16 cellular contexts compared by ENCODE assay signal in genomic region chr1:40984531-40984930, GRCh38. TPM values are rescaled to one million over a fixed set of nuclear protein-coding genes. Genes with fewer than 3 reads are reported as not detected.
DNase-seq lines count a peak whose midpoint lies in the region; ATAC-seq and TF ChIP-seq lines count a peak whose summit lies in the region.
"Had no signal": no experiment of that assay in that cellular context is flagged by ENCODE, and none has a peak within 500 bp of the region (broad histone marks: within the 10 kb centered on the region; RNA-seq: fewer than 3 reads in every experiment).

No MANE protein-coding gene starts in this region.

- TF ChIP-seq CTCF in Panc1 (IDR thresholded peaks at IDR 0.05) (no peak), epithelial cell of esophagus (IDR thresholded peaks at IDR 0.05; ENCODE audit: insufficient read depth, low read depth, low read length, missing control alignments) (no peak), thyroid gland (IDR thresholded peaks at IDR 0.05) (no peak)

- intact Hi-C loops in Panc1 (cut with micrococcal nuclease; ENCODE audit: unreplicated experiment) (no loop called here), thyroid gland (cut with DNase I) (no loop called here)

- H3K36me3 ChIP-seq in Panc1 (ENCODE audit: control insufficient read depth, insufficient read depth, low read length) = peaks cover 64% of the 10 kb centered on the region
- H3K36me3 ChIP-seq in thyroid gland = peaks cover 0 to 4% of the 10 kb centered on the region in 2 donors

- no peaks in the 10 kb centered on the region for H3K9me3 ChIP-seq in Panc1 (ENCODE audit: control insufficient read depth, insufficient read depth, low read depth, low read length)
- H3K9me3 ChIP-seq in thyroid gland = no peaks in the 10 kb centered on the region
- H3K9me3 ChIP-seq: neutrophil had no signal

- 97 to 98% methylated on average over 4 of the region's 4 CpGs for WGBS in thyroid gland, 2 donors

- DNase-seq in activated T-cell treated with anti-CD3 and anti-CD28 coated beads, Interleukin-2, amount 50 U/mL, for 24 hours = no peak
- DNase-seq in activated T-cell treated with anti-CD3 and anti-CD28 coated beads, Interleukin-2, amount 50 U/mL, for 48 hours = no peak
- DNase-seq in Panc1 (ENCODE audit: low read depth, low spot score) = no peak
- peak; percentile 53 for DNase-seq in epithelial cell of esophagus (ENCODE audit: low read depth)
- DNase-seq in thyroid gland = no peak
- no peak for DNase-seq in DMS114 treated with DMSO at 0.1 percent for 48 hours (lab: John Stamatoyannopoulos, UW; ENCODE audit: unreplicated experiment)
- DNase-seq: amniotic stem cell; NCI-H1436 treated with DMSO at 0.1 percent for 48 hours; NCI-H526; stimulated activated CD4-positive, alpha-beta T cell treated with anti-CD3 and anti-CD28 coated beads, Interleukin-2, amount 100 ng/mL, for 48 hours; stimulated activated naive CD4-positive, alpha-beta T cell had no signal

- BruUV-seq in Panc1 (replicated peaks; lab: Mats Ljungman, UMichigan) = no TSS peak

- peak overlapping the region; percentile 92 for H3K27ac Mint-ChIP-seq in activated T-cell treated with anti-CD3 and anti-CD28 coated beads, Interleukin-2, amount 50 U/mL, for 24 hours

- H3K36me3 Mint-ChIP-seq in activated T-cell treated with anti-CD3 and anti-CD28 coated beads, Interleukin-2, amount 50 U/mL, for 24 hours (ENCODE audit: low read depth) = peaks cover 93% of the 10 kb centered on the region

- ATAC-seq in Panc1 (no peak), GM21515 (IDR thresholded peaks at IDR 0.05; ENCODE audit: unreplicated experiment) (no peak), HG02973 (IDR thresholded peaks at IDR 0.05; ENCODE audit: unreplicated experiment) (no peak)
- ATAC-seq: HCT116 had no signal

- peak overlapping the region; percentile 92 for H3K4me3 Mint-ChIP-seq in activated T-cell treated with anti-CD3 and anti-CD28 coated beads, Interleukin-2, amount 50 U/mL, for 24 hours

- in situ Hi-C loops in Panc1 (cut with HindIII; ENCODE audit: low pct_unique_long_range_greater_than_20kb, low sequenced_read_pairs) = no loop called here

- CTCF ChIA-PET in Panc1 (lab: Charles Lee) = no interaction called here

- H3K27me3 ChIP-seq in Panc1 (ENCODE audit: control insufficient read depth, insufficient read depth, low read length) = no peaks in the 10 kb centered on the region
- H3K27me3 ChIP-seq in thyroid gland = no peaks in the 10 kb centered on the region
- H3K27me3 ChIP-seq: neutrophil had no signal

- POLR2A ChIA-PET in Panc1 (lab: Charles Lee) = no interaction called here

- H3K4me1 ChIP-seq in Panc1 (ENCODE audit: control insufficient read depth, insufficient read depth, low read length) = peaks cover 38% of the 10 kb centered on the region
- peaks cover 43 to 66% of the 10 kb centered on the region in 2 donors for H3K4me1 ChIP-seq in thyroid gland

- no peaks in the 10 kb centered on the region for H3K9me3 Mint-ChIP-seq in activated T-cell treated with anti-CD3 and anti-CD28 coated beads, Interleukin-2, amount 50 U/mL, for 24 hours

- TF ChIP-seq POLR2A in thyroid gland (IDR thresholded peaks at IDR 0.05) = no peak

- no peaks in the 10 kb centered on the region for H3K27me3 Mint-ChIP-seq in activated T-cell treated with anti-CD3 and anti-CD28 coated beads, Interleukin-2, amount 50 U/mL, for 24 hours

- H3K4me3 ChIP-seq in Panc1 (ENCODE audit: low read depth in 2 of 2, low read length in 2 of 2) (no peak overlapping the region), epithelial cell of esophagus (ENCODE audit: low read length) (no peak overlapping the region), thyroid gland (replicated peaks in 1 of 3) (no peak overlapping the region)

- H3K27ac ChIP-seq in Panc1 (ENCODE audit: low read length) (peak overlapping the region; percentile 62), thyroid gland (peak overlapping the region in 2 of 3 donors; percentile 78 to 87)
- H3K27ac ChIP-seq: neutrophil, RWPE1 had no signal

- H3K4me1 Mint-ChIP-seq in activated T-cell treated with anti-CD3 and anti-CD28 coated beads, Interleukin-2, amount 50 U/mL, for 24 hours (ENCODE audit: low read depth) = peaks cover 58% of the 10 kb centered on the region

RNA-seq across cellular contexts. Expression of gene CTPS1, which starts 5.0 kb away (rescaled TPM):
- 166 TPM for total RNA-seq in Panc1 (2021; ENCODE audit: unreplicated experiment)
- 83.3 TPM for polyA plus RNA-seq in Panc1 (2012; ENCODE audit: insufficient read length)
- total RNA-seq in thyroid gland = 10 to 100 TPM; 10.1 to 20.3 (median 11.8) TPM

RNA-seq across cellular contexts. Expression of gene SLFNL1, which starts 37.0 kb away (rescaled TPM):
- total RNA-seq in Panc1 (2021; ENCODE audit: unreplicated experiment) = 0.10 TPM
- polyA plus RNA-seq in Panc1 (2012; ENCODE audit: insufficient read length) = 1.3 TPM
- 1 to 10 TPM in 2 of 4 donors, under 1 TPM in 2; 0.44 to 1.7 (median 0.92) TPM for total RNA-seq in thyroid gland
